ENCODE assay signal across 15 cellular contexts in the genomic region with DNA sequence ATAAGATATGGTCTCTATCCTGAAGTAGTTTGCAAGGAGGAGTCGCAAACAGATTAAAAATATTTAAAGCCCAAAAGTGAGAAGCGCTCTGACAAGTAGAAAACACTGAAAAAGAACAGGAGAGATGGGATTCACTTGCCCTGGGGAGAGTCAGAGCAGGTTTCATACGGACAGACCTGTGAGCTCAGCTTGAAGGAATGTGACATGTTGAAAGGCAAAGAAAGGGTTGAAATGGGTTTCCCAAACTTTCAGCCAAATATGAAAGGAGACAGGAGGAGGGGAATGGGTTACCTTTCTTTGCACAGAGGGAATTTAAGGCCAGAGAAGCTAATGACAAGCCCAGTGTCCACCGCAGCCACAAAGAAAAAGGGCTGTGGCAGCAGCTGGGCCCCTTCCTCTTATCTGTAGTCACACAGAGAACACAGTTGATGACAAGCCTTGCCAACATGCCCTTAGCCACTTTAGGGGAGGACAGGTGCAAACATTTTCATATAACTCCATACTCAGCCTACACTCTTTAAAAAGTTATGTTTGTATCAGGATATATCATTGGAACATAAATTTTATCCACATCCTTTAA. TPM values are rescaled to one million over a fixed set of nuclear protein-coding genes. Genes with fewer than 3 reads are reported as not detected.
DNase-seq lines count a peak whose midpoint lies in the region; ATAC-seq, FAIRE-seq and TF ChIP-seq lines count a peak whose summit lies in the region.
"Had no signal": no experiment of that assay in that cellular context is flagged by ENCODE, and none has a peak within 500 bp of the region (broad histone marks: within the 10 kb centered on the region; RNA-seq: fewer than 3 reads in every experiment).

No MANE protein-coding gene starts in this region.

- 12% methylated on average over 4 of the region's 4 CpGs for WGBS in HepG2 (ENCODE audit: low lambda C conversion rate)
- 57% methylated on average over 3 of the region's 4 CpGs for WGBS in right lobe of liver (ENCODE audit: insufficient coverage, low coverage, low lambda C conversion rate, missing lambda C conversion rate)

- no peak for TF ChIP-seq CTCF in HepG2 (CRISPR knock-in tag; IDR thresholded peaks at IDR 0.05)
- no peak for TF ChIP-seq CTCF in right lobe of liver (IDR thresholded peaks at IDR 0.05)
- TF ChIP-seq CTCF in RWPE1 (conservative IDR thresholded peaks at IDR 0.05; ENCODE audit: low read depth): no peak
- no peak for TF ChIP-seq CTCF in foreskin keratinocyte (conservative IDR thresholded peaks at IDR 0.05)

- TF ChIP-seq POLR2A in HepG2 (IDR thresholded peaks at IDR 0.05; ENCODE audit: insufficient read depth in 1 of 2, low read depth in 2 of 2, low read length in 2 of 2) (no peak), right lobe of liver (IDR thresholded peaks at IDR 0.05) (no peak)

- POLR2A ChIA-PET in HepG2 (lab: Yijun Ruan, JAX) (interaction anchor here (1.5 kb wide), 1 partner anchor 41 kb away, joined by 9 read pairs; no protein-coding TSS in a partner anchor), RWPE1 (lab: Yijun Ruan, JAX; ENCODE audit: low non-redundant PET) (no interaction called here)

- CTCF ChIA-PET in HepG2 (lab: Yijun Ruan, JAX; ENCODE audit: low intra/inter-chr PET ratio, low total read pairs) (no interaction called here), RWPE1 (lab: Yijun Ruan, JAX) (no interaction called here)

- DNase-seq in HepG2 (ENCODE audit: low spot score): peak; percentile 50
- no peak for DNase-seq in right lobe of liver
- peak; percentile 86 for DNase-seq in RWPE1 (ENCODE audit: low spot score)
- peak; percentile 69 to 86 for DNase-seq in foreskin keratinocyte
- DNase-seq in activated naive CD4-positive, alpha-beta T cell treated with anti-CD3 and anti-CD28 coated beads, Interleukin-2, amount 50 U/mL, for 16 hours: no peak
- no peak for DNase-seq in AML-193 (lab: John Stamatoyannopoulos, UW)
- no peak for DNase-seq in NCI-H69 (lab: John Stamatoyannopoulos, UW)
- no peak for DNase-seq in activated naive CD4-positive, alpha-beta T cell treated with anti-CD3 and anti-CD28 coated beads, Interleukin-2, amount 50 U/mL, for 72 hours (ENCODE audit: low spot score in 2 of 2)
- DNase-seq: activated gamma-delta T cell; KBM-7; naive thymus-derived CD8-positive, alpha-beta T cell; NCI-H1417 treated with DMSO at 0.1 percent for 48 hours had no signal

- intact Hi-C loops in HepG2 (cut with micrococcal nuclease; ENCODE audit: unreplicated experiment) (no loop called here), right lobe of liver (cut with DNase I) (no loop called here)

- H3K4me1 ChIP-seq in HepG2 (ENCODE audit: insufficient read depth, low read length) (peaks cover 27% of the 10 kb centered on the region), right lobe of liver (no peaks in the 10 kb centered on the region), foreskin keratinocyte (peaks cover 40% of the 10 kb centered on the region)

- H3K27ac Mint-ChIP-seq in activated naive CD4-positive, alpha-beta T cell treated with anti-CD3 and anti-CD28 coated beads, Interleukin-2, amount 50 U/mL, for 72 hours: no peak overlapping the region
- H3K27ac Mint-ChIP-seq: dendritic cell treated with granulocyte-macrophage colony-stimulating factor and Interleukin-4, amounts not matched to agents 40 ng/mL and 50 ng/mL, for 4 days had no signal

- no TSS peak for BruUV-seq in HepG2 (replicated peaks; lab: Mats Ljungman, UMichigan)

- H3K27ac ChIP-seq in HepG2 (ENCODE audit: extremely low read length, insufficient read depth, low read length): no peak overlapping the region
- H3K27ac ChIP-seq in right lobe of liver: no peak overlapping the region
- H3K27ac ChIP-seq in RWPE1: peak overlapping the region; percentile 81
- H3K27ac ChIP-seq in foreskin keratinocyte: no peak overlapping the region

- no peak for TF ChIP-seq RAD21 in HepG2 (CRISPR knock-in tag; IDR thresholded peaks at IDR 0.05)

- H3K4me3 ChIP-seq in HepG2 (replicated peaks in 1 of 3; ENCODE audit: insufficient read depth in 1 of 3, low read depth in 2 of 3, low read length in 3 of 3) (no peak overlapping the region), right lobe of liver (no peak overlapping the region)

- H4K20me1 ChIP-seq in HepG2 (ENCODE audit: insufficient read depth, low read length): no peaks in the 10 kb centered on the region

- in situ Hi-C loops in HepG2 (cut with HindIII; ENCODE audit: extremely low pct_ligation_motif_present, low pct_unique_long_range_greater_than_20kb): no loop called here

- no peak for TF ChIP-seq EP300 in HepG2 (IDR thresholded peaks at IDR 0.05; ENCODE audit: low read depth in 2 of 2, low read length in 2 of 2)
- TF ChIP-seq EP300 in HepG2 (CRISPR knock-in tag; IDR thresholded peaks at IDR 0.05; ENCODE audit: borderline replicate concordance): no peak

- no peaks in the 10 kb centered on the region for H3K79me2 ChIP-seq in HepG2 (ENCODE audit: insufficient read depth, low read length)

- peak overlapping the region; percentile 46 for H3K4me2 ChIP-seq in HepG2 (ENCODE audit: low read depth, low read length)

- no peak for FAIRE-seq in HepG2 (lab: Jason Lieb, UNC)

- H3K27me3 ChIP-seq in HepG2 (ENCODE audit: control insufficient read depth in 1 of 2, insufficient read depth in 2 of 2, low read length in 2 of 2) (no peaks in the 10 kb centered on the region), right lobe of liver (no peaks in the 10 kb centered on the region), foreskin keratinocyte (no peaks in the 10 kb centered on the region)

- H3K36me3 ChIP-seq in HepG2 (replicated peaks in 1 of 2; ENCODE audit: control insufficient read depth in 1 of 2, insufficient read depth in 2 of 2, low read length in 2 of 2): no peaks in the 10 kb centered on the region
- no peaks in the 10 kb centered on the region for H3K36me3 ChIP-seq in right lobe of liver

- H3K36me3 Mint-ChIP-seq in activated naive CD4-positive, alpha-beta T cell treated with anti-CD3 and anti-CD28 coated beads, Interleukin-2, amount 50 U/mL, for 72 hours: no peaks in the 10 kb centered on the region

- no peak overlapping the region for H3K9ac ChIP-seq in HepG2 (ENCODE audit: insufficient read depth, low read depth, low read length)

- H3K9me3 Mint-ChIP-seq in activated naive CD4-positive, alpha-beta T cell treated with anti-CD3 and anti-CD28 coated beads, Interleukin-2, amount 50 U/mL, for 72 hours: no peaks in the 10 kb centered on the region
- H3K9me3 Mint-ChIP-seq: dendritic cell treated with granulocyte-macrophage colony-stimulating factor and Interleukin-4, amounts not matched to agents 40 ng/mL and 50 ng/mL, for 4 days had no signal

- no peak overlapping the region for H2AFZ ChIP-seq in HepG2 (ENCODE audit: low read length)

- H3K9me3 ChIP-seq in HepG2 (ENCODE audit: low read length): no peaks in the 10 kb centered on the region
- H3K9me3 ChIP-seq in right lobe of liver: no peaks in the 10 kb centered on the region

- peak; percentile 79 for ATAC-seq in HepG2
- no peak for ATAC-seq in right lobe of liver
- ATAC-seq in foreskin keratinocyte: peak; percentile 92
- ATAC-seq in activated naive CD4-positive, alpha-beta T cell treated with anti-CD3 and anti-CD28 coated beads, Interleukin-2, amount 50 U/mL, for 72 hours: no peak
- ATAC-seq: naive thymus-derived CD8-positive, alpha-beta T cell had no signal

RNA-seq across cellular contexts. Expression of a gene that starts 14.9 kb away (rescaled TPM):
- total RNA-seq in HepG2 (2016; rRNA removed; fragmentation: Illumina TruSeq; extraction: Trizol) (0.20 TPM in 1 of 2 replicates, not detected in the other), right lobe of liver (under 1 TPM in 5 of 6 experiments, not detected in 1; 0.09 to 0.31 (median 0.17) TPM), foreskin keratinocyte (7.5 and 8.3 TPM in 2 replicates)
- not detected in 2 replicates for total RNA-seq in HepG2 (2016; cell fraction: cytosol; rRNA removed; fragmentation: Illumina TruSeq; extraction: Trizol; ENCODE audit: low read depth)
- 0.11 TPM in 1 of 2 replicates, not detected in the other for total RNA-seq in HepG2 (2016; cell fraction: insoluble cytoplasmic fraction; rRNA removed; fragmentation: Illumina TruSeq; extraction: Trizol)
- 0.14 and 0.15 TPM in 2 replicates for total RNA-seq in HepG2 (2016; cell fraction: membrane; rRNA removed; fragmentation: Illumina TruSeq; extraction: Trizol)
- total RNA-seq in HepG2 (2016; cell fraction: nucleus; rRNA removed; fragmentation: Illumina TruSeq; extraction: Trizol): not detected in 2 replicates
- polyA plus RNA-seq in HepG2 (2011; rRNA removed) (0.18 and 0.31 TPM in 2 replicates), foreskin keratinocyte (6.3 and 8.2 TPM in 2 replicates)
- 0.09 and 0.13 TPM in 2 replicates for polyA plus RNA-seq in HepG2 (2011; cell fraction: cytosol; rRNA removed)
- 0.71 and 0.92 TPM in 2 replicates for polyA plus RNA-seq in HepG2 (2011; cell fraction: nucleus; rRNA removed)
- 0.11 and 0.30 TPM in 2 replicates for polyA plus RNA-seq in HepG2 (2012)
- 0.11 TPM in 1 of 2 replicates, not detected in the other for polyA plus RNA-seq in HepG2 (2016; cell fraction: cytosol; fragmentation: Illumina TruSeq; extraction: Trizol; ENCODE audit: low read depth)
- 0.42 and 0.43 TPM in 2 replicates for polyA plus RNA-seq in HepG2 (2016; cell fraction: insoluble cytoplasmic fraction; fragmentation: Illumina TruSeq; extraction: Trizol; ENCODE audit: low read depth)
- polyA plus RNA-seq in HepG2 (2016; cell fraction: membrane; fragmentation: Illumina TruSeq; extraction: Trizol; ENCODE audit: low read depth): 0.31 and 0.33 TPM in 2 replicates
- 1.0 and 1.4 TPM in 2 replicates for polyA plus RNA-seq in HepG2 (2016; cell fraction: nucleus; fragmentation: Illumina TruSeq; extraction: Trizol; ENCODE audit: insufficient read depth, low read depth)
- polyA minus RNA-seq in HepG2 (2011; rRNA and poly(A)+ RNA removed; ENCODE audit: low replicate concordance): 0.05 and 0.10 TPM in 2 replicates
- not detected in 2 replicates for polyA minus RNA-seq in HepG2 (2011; cell fraction: cytosol; rRNA and poly(A)+ RNA removed)
- 0.25 and 0.52 TPM in 2 replicates for polyA minus RNA-seq in HepG2 (2011; cell fraction: nucleus; rRNA and poly(A)+ RNA removed)
- total RNA-seq in activated naive CD4-positive, alpha-beta T cell treated with anti-CD3 and anti-CD28 coated beads, Interleukin-2, amount 50 U/mL, for 72 hours: under 1 TPM in 1 of 2 donors, not detected in 1; 0.16 TPM
- total RNA-seq: temporal lobe had no signal

RNA-seq across cellular contexts. Expression of a gene that starts 21.5 kb away (rescaled TPM):
- total RNA-seq in HepG2 (2016; rRNA removed; fragmentation: Illumina TruSeq; extraction: Trizol) (0.22 TPM in 1 of 2 replicates, not detected in the other), right lobe of liver (under 1 TPM in 3 of 6 experiments, not detected in 3; 0.16 to 0.19 (median 0.17) TPM), foreskin keratinocyte (0.25 and 0.31 TPM in 2 replicates)
- 0.10 and 0.35 TPM in 2 replicates for total RNA-seq in HepG2 (2016; cell fraction: cytosol; rRNA removed; fragmentation: Illumina TruSeq; extraction: Trizol; ENCODE audit: low read depth)
- total RNA-seq in HepG2 (2016; cell fraction: insoluble cytoplasmic fraction; rRNA removed; fragmentation: Illumina TruSeq; extraction: Trizol): 0.15 TPM in 1 of 2 replicates, not detected in the other
- 0.09 and 0.17 TPM in 2 replicates for total RNA-seq in HepG2 (2016; cell fraction: membrane; rRNA removed; fragmentation: Illumina TruSeq; extraction: Trizol)
- 0.63 and 1.3 TPM in 2 replicates for total RNA-seq in HepG2 (2016; cell fraction: nucleus; rRNA removed; fragmentation: Illumina TruSeq; extraction: Trizol)
- polyA plus RNA-seq in HepG2 (2011; rRNA removed) (0.20 and 0.29 TPM in 2 replicates), foreskin keratinocyte (0.27 and 0.46 TPM in 2 replicates)
- polyA plus RNA-seq in HepG2 (2011; cell fraction: cytosol; rRNA removed): 0.03 and 0.08 TPM in 2 replicates
- 1.1 and 1.3 TPM in 2 replicates for polyA plus RNA-seq in HepG2 (2011; cell fraction: nucleus; rRNA removed)
- polyA plus RNA-seq in HepG2 (2012): 0.21 and 0.27 TPM in 2 replicates
- polyA plus RNA-seq in HepG2 (2016; cell fraction: cytosol; fragmentation: Illumina TruSeq; extraction: Trizol; ENCODE audit: low read depth): 0.12 and 0.16 TPM in 2 replicates
- 0.15 and 0.48 TPM in 2 replicates for polyA plus RNA-seq in HepG2 (2016; cell fraction: insoluble cytoplasmic fraction; fragmentation: Illumina TruSeq; extraction: Trizol; ENCODE audit: low read depth)
- 0.23 and 0.26 TPM in 2 replicates for polyA plus RNA-seq in HepG2 (2016; cell fraction: membrane; fragmentation: Illumina TruSeq; extraction: Trizol; ENCODE audit: low read depth)
- polyA plus RNA-seq in HepG2 (2016; cell fraction: nucleus; fragmentation: Illumina TruSeq; extraction: Trizol; ENCODE audit: insufficient read depth, low read depth): 2.9 and 3.3 TPM in 2 replicates
- 0.24 TPM in 1 of 2 replicates, not detected in the other for polyA minus RNA-seq in HepG2 (2011; rRNA and poly(A)+ RNA removed; ENCODE audit: low replicate concordance)
- polyA minus RNA-seq in HepG2 (2011; cell fraction: cytosol; rRNA and poly(A)+ RNA removed): not detected in 2 replicates
- polyA minus RNA-seq in HepG2 (2011; cell fraction: nucleus; rRNA and poly(A)+ RNA removed): 1.5 and 1.9 TPM in 2 replicates
- not detected for total RNA-seq in activated naive CD4-positive, alpha-beta T cell treated with anti-CD3 and anti-CD28 coated beads, Interleukin-2, amount 50 U/mL, for 72 hours
- total RNA-seq: activated CD8-positive, alpha-beta memory T cell treated with anti-CD3 and anti-CD28 coated beads for 36 hours; naive thymus-derived CD8-positive, alpha-beta T cell; temporal lobe had no signal
- polyA plus RNA-seq: naive thymus-derived CD8-positive, alpha-beta T cell had no signal

RNA-seq across cellular contexts. Expression of a gene that starts 49.6 kb away (rescaled TPM):
- total RNA-seq in HepG2 (2016; rRNA removed; fragmentation: Illumina TruSeq; extraction: Trizol): 1.8 and 2.4 TPM in 2 replicates
- 2.0 and 2.2 TPM in 2 replicates for total RNA-seq in HepG2 (2016; cell fraction: cytosol; rRNA removed; fragmentation: Illumina TruSeq; extraction: Trizol; ENCODE audit: low read depth)
- total RNA-seq in HepG2 (2016; cell fraction: insoluble cytoplasmic fraction; rRNA removed; fragmentation: Illumina TruSeq; extraction: Trizol): 1.0 and 2.0 TPM in 2 replicates
- total RNA-seq in HepG2 (2016; cell fraction: membrane; rRNA removed; fragmentation: Illumina TruSeq; extraction: Trizol): 2.9 and 3.2 TPM in 2 replicates
- 0.53 and 1.8 TPM in 2 replicates for total RNA-seq in HepG2 (2016; cell fraction: nucleus; rRNA removed; fragmentation: Illumina TruSeq; extraction: Trizol)
- 4.3 and 5.4 TPM in 2 replicates for polyA plus RNA-seq in HepG2 (2011; rRNA removed)
- polyA plus RNA-seq in HepG2 (2011; cell fraction: cytosol; rRNA removed): 4.7 and 6.2 TPM in 2 replicates
- 5.3 and 5.5 TPM in 2 replicates for polyA plus RNA-seq in HepG2 (2011; cell fraction: nucleus; rRNA removed)
- 5.2 and 7.3 TPM in 2 replicates for polyA plus RNA-seq in HepG2 (2012)
- 7.9 and 8.8 TPM in 2 replicates for polyA plus RNA-seq in HepG2 (2016; cell fraction: cytosol; fragmentation: Illumina TruSeq; extraction: Trizol; ENCODE audit: low read depth)
- 7.2 and 9.1 TPM in 2 replicates for polyA plus RNA-seq in HepG2 (2016; cell fraction: insoluble cytoplasmic fraction; fragmentation: Illumina TruSeq; extraction: Trizol; ENCODE audit: low read depth)
- polyA plus RNA-seq in HepG2 (2016; cell fraction: membrane; fragmentation: Illumina TruSeq; extraction: Trizol; ENCODE audit: low read depth): 10.6 and 13.1 TPM in 2 replicates
- 9.4 and 10.8 TPM in 2 replicates for polyA plus RNA-seq in HepG2 (2016; cell fraction: nucleus; fragmentation: Illumina TruSeq; extraction: Trizol; ENCODE audit: insufficient read depth, low read depth)
- polyA minus RNA-seq in HepG2 (2011; rRNA and poly(A)+ RNA removed; ENCODE audit: low replicate concordance): 0.56 and 2.4 TPM in 2 replicates
- polyA minus RNA-seq in HepG2 (2011; cell fraction: cytosol; rRNA and poly(A)+ RNA removed): 1.7 and 2.3 TPM in 2 replicates
- polyA minus RNA-seq in HepG2 (2011; cell fraction: nucleus; rRNA and poly(A)+ RNA removed): 1.4 and 2.7 TPM in 2 replicates
- 1 to 10 TPM in 1 of 6 experiments, under 1 TPM in 4, not detected in 1; 0.55 to 1.6 (median 0.75) TPM for total RNA-seq in right lobe of liver
- 0.82 and 1.6 TPM in 2 replicates for total RNA-seq in foreskin keratinocyte
- polyA plus RNA-seq in foreskin keratinocyte: 1.3 and 2.3 TPM in 2 replicates
- total RNA-seq in activated naive CD4-positive, alpha-beta T cell treated with anti-CD3 and anti-CD28 coated beads, Interleukin-2, amount 50 U/mL, for 72 hours: under 1 TPM in 1 of 2 donors, not detected in 1; 0.59 TPM
- total RNA-seq: temporal lobe had no signal

Comparison
In these comparisons a context has a peak if more than half of its experiments do, and no peak if none do; other contexts are left out.
1. ATAC-seq: peak in HepG2 (single experiment) and foreskin keratinocyte (single experiment); none in right lobe of liver (0 of 4) and activated naive CD4-positive, alpha-beta T cell treated with anti-CD3 and anti-CD28 coated beads, Interleukin-2, amount 50 U/mL, for 72 hours (0 of 2).
2. DNase-seq: peak in HepG2 (single experiment), RWPE1 (single experiment) and foreskin keratinocyte (2 of 2); none in right lobe of liver (0 of 3), activated naive CD4-positive, alpha-beta T cell treated with anti-CD3 and anti-CD28 coated beads, Interleukin-2, amount 50 U/mL, for 16 hours (single experiment), AML-193 (0 of 2), NCI-H69 (single experiment) and activated naive CD4-positive, alpha-beta T cell treated with anti-CD3 and anti-CD28 coated beads, Interleukin-2, amount 50 U/mL, for 72 hours (0 of 2).